12 cellular contexts compared by ENCODE assay signal in genomic region chr2:118055512-118056164, GRCh38. TPM values are rescaled to one million over a fixed set of nuclear protein-coding genes. Genes with fewer than 3 reads are reported as not detected.
DNase-seq lines count a peak whose midpoint lies in the region; ATAC-seq and TF ChIP-seq lines count a peak whose summit lies in the region.
"Had no signal": no experiment of that assay in that cellular context is flagged by ENCODE, and none has a peak within 500 bp of the region (broad histone marks: within the 10 kb centered on the region; RNA-seq: fewer than 3 reads in every experiment).

No MANE protein-coding gene starts in this region.

- no peaks in the 10 kb centered on the region for H3K79me1 ChIP-seq in mesendoderm (ENCODE audit: low read length)

- no peak overlapping the region for H4K5ac ChIP-seq in mesendoderm (ENCODE audit: low read length)

- H3K27me3 ChIP-seq in mesendoderm (ENCODE audit: insufficient read depth, low read length, poor library complexity) (no peaks in the 10 kb centered on the region), GM23248 (replicated peaks; ENCODE audit: insufficient read depth) (no peaks in the 10 kb centered on the region), stomach (peaks cover 0 to 11% (median 0%) of the 10 kb centered on the region in 3 donors)
- H3K27me3 ChIP-seq: body of pancreas had no signal

- DNase-seq in mesendoderm (peak; percentile 55), middle frontal gyrus (ENCODE audit: extremely low spot score, low spot score) (no peak), GM23248 (no peak), stomach (no peak)
- DNase-seq: activated CD4-positive, alpha-beta T cell treated with anti-CD3 and anti-CD28 coated beads, Interleukin-2, amount 10 ng/mL, durations not matched to agents 24 days and 14 days; DMS79 treated with DMSO at 0.1 percent for 48 hours; OCI-M1 had no signal

- no peak overlapping the region for H3K23ac ChIP-seq in mesendoderm (ENCODE audit: low read length)

- H3K4me2 ChIP-seq in mesendoderm (ENCODE audit: low read length) (no peak overlapping the region), GM23248 (ENCODE audit: unreplicated experiment) (no peak overlapping the region)

- peak overlapping the region; percentile 74 for H2BK5ac ChIP-seq in mesendoderm (ENCODE audit: low read length)

- H3K9me3 ChIP-seq in GM23248 (ENCODE audit: low read depth) (no peaks in the 10 kb centered on the region), stomach (no peaks in the 10 kb centered on the region)
- H3K9me3 ChIP-seq: body of pancreas had no signal

- H3K4me1 ChIP-seq in mesendoderm (ENCODE audit: control insufficient read depth, low read depth, low read length): peaks cover 11% of the 10 kb centered on the region
- H3K4me1 ChIP-seq in GM23248 (ENCODE audit: insufficient read depth): peaks cover 16% of the 10 kb centered on the region
- H3K4me1 ChIP-seq in stomach: no peaks in the 10 kb centered on the region
- H3K4me1 ChIP-seq: body of pancreas had no signal

- no peak overlapping the region for H3K4ac ChIP-seq in mesendoderm (ENCODE audit: low read depth, low read length)

- peak overlapping the region; percentile 43 for H2AK5ac ChIP-seq in mesendoderm (ENCODE audit: low read length)

- H3K79me2 ChIP-seq in mesendoderm (ENCODE audit: control insufficient read depth, insufficient read depth, low read length) (no peaks in the 10 kb centered on the region), GM23248 (ENCODE audit: insufficient read depth) (no peaks in the 10 kb centered on the region)

- no peaks in the 10 kb centered on the region for H3K9me2 ChIP-seq in GM23248 (ENCODE audit: insufficient read depth)

- H3K4me3 ChIP-seq in mesendoderm (ENCODE audit: low read length): no peak overlapping the region
- no peak overlapping the region for H3K4me3 ChIP-seq in GM23248
- no peak overlapping the region for H3K4me3 ChIP-seq in stomach
- H3K4me3 ChIP-seq: body of pancreas had no signal

- intact Hi-C loops in stomach (cut with DNase I; ENCODE audit: low total_unique reads): no loop called here

- no peak overlapping the region for H4K8ac ChIP-seq in mesendoderm (ENCODE audit: low read depth, low read length)

- ATAC-seq in GM18861 (IDR thresholded peaks at IDR 0.05; ENCODE audit: unreplicated experiment) (peak; percentile 80), GM21786 (IDR thresholded peaks at IDR 0.05; ENCODE audit: unreplicated experiment) (peak; percentile 81), HG03442 (IDR thresholded peaks at IDR 0.05; ENCODE audit: unreplicated experiment) (peak; percentile 72)
- ATAC-seq in activated CD4-positive, CD25-positive, alpha-beta regulatory T cell treated with anti-CD3 and anti-CD28 coated beads, Interleukin-2, amount 50 U/mL, for 24 hours: no peak
- ATAC-seq: body of pancreas had no signal

- no peaks in the 10 kb centered on the region for H3K36me3 ChIP-seq in mesendoderm (ENCODE audit: control insufficient read depth, insufficient read depth, low read length)
- H3K36me3 ChIP-seq in GM23248 (ENCODE audit: low read depth): no peaks in the 10 kb centered on the region
- H3K36me3 ChIP-seq in stomach: no peaks in the 10 kb centered on the region

- TF ChIP-seq EP300 in stomach (IDR thresholded peaks at IDR 0.05): no peak

- TF ChIP-seq POLR2A in stomach (IDR thresholded peaks at IDR 0.05): no peak

- in situ Hi-C loops in GM23248 (cut with MboI): no loop called here

- H3K9ac ChIP-seq in mesendoderm (ENCODE audit: low read length) (no peak overlapping the region), GM23248 (no peak overlapping the region)

- H3K18ac ChIP-seq in mesendoderm (ENCODE audit: low read length): no peak overlapping the region

- no peak overlapping the region for H2AFZ ChIP-seq in GM23248

- H2BK15ac ChIP-seq in mesendoderm (replicated peaks; ENCODE audit: low read depth): no peak overlapping the region

- H3K27ac ChIP-seq in mesendoderm (ENCODE audit: low read depth, low read length): peak overlapping the region; percentile 6
- no peak overlapping the region for H3K27ac ChIP-seq in GM23248
- no peak overlapping the region for H3K27ac ChIP-seq in stomach
- H3K27ac ChIP-seq: body of pancreas had no signal

- peaks cover 22% of the 10 kb centered on the region for H3F3A ChIP-seq in GM23248 (ENCODE audit: insufficient read depth)

- WGBS in mesendoderm (ENCODE audit: extremely low coverage, insufficient coverage, low lambda C conversion rate): no CpG with 5 or more reads among the region's 10 CpGs
- whole genome bisulfite sequencing in GM23248 (ENCODE audit: low coverage in 1 of 2, low lambda C conversion rate in 2 of 2, missing lambda C conversion rate in 2 of 2), 2 experiments: 74 to 78% methylated on average over 10 of the region's 10 CpGs
- WGBS in stomach, 5 donors: 72 to 84% (median 75%) methylated on average over 9 to 10 of the region's 10 CpGs

- TF ChIP-seq CTCF in stomach (IDR thresholded peaks at IDR 0.05): no peak

- peak overlapping the region; percentile 34 for H3K56ac ChIP-seq in mesendoderm (ENCODE audit: low read length)

- no peak overlapping the region for H2BK120ac ChIP-seq in mesendoderm (ENCODE audit: low read depth, low read length)

- H4K20me1 ChIP-seq in GM23248 (ENCODE audit: insufficient read depth): no peaks in the 10 kb centered on the region

RNA-seq across cellular contexts. Expression of gene INSIG2, which starts 32.6 kb away (rescaled TPM):
- 3.3 TPM for polyA plus RNA-seq in mesendoderm (2013, experiment 1 of 2)
- polyA plus RNA-seq in mesendoderm (2013, experiment 2 of 2): 2.9 TPM
- total RNA-seq in GM23248 (2014; rRNA removed; shearing (Covaris generic)): 13.0 and 21.0 TPM in 2 replicates
- polyA plus RNA-seq in GM23248 (2016; fragmentation: Nextera tagmentation; extraction: Ambion mirVana) (35.6 and 36.1 TPM in 2 replicates), stomach (10 to 100 TPM in 1 of 3 donors, 1 to 10 TPM in 2; 9.5 to 11.9 (median 9.6) TPM)
- total RNA-seq in stomach: 10 to 100 TPM in 3 of 5 donors, 1 to 10 TPM in 2; 6.7 to 37.8 (median 11.1) TPM

RNA-seq across cellular contexts. Expression of gene CCDC93, which starts 41.8 kb away (rescaled TPM):
- 9.4 TPM for polyA plus RNA-seq in mesendoderm (2013, experiment 1 of 2)
- 11.3 TPM for polyA plus RNA-seq in mesendoderm (2013, experiment 2 of 2)
- total RNA-seq in GM23248 (2014; rRNA removed; shearing (Covaris generic)): 15.9 and 23.8 TPM in 2 replicates
- polyA plus RNA-seq in GM23248 (2016; fragmentation: Nextera tagmentation; extraction: Ambion mirVana): 11.4 and 12.8 TPM in 2 replicates
- 10 to 100 TPM; 15.6 to 63.9 (median 33.3) TPM for total RNA-seq in stomach
- polyA plus RNA-seq in stomach: 1 to 10 TPM; 3.1 to 4.3 (median 3.8) TPM

Comparison
In these comparisons a context has a peak if more than half of its experiments do, and no peak if none do; other contexts are left out.
1. ATAC-seq: peak in GM18861 (single experiment), GM21786 (single experiment) and HG03442 (single experiment); none in activated CD4-positive, CD25-positive, alpha-beta regulatory T cell treated with anti-CD3 and anti-CD28 coated beads, Interleukin-2, amount 50 U/mL, for 24 hours (0 of 2).